Comparison of ENCODE assay signal across 8 cellular contexts in the genomic region with DNA sequence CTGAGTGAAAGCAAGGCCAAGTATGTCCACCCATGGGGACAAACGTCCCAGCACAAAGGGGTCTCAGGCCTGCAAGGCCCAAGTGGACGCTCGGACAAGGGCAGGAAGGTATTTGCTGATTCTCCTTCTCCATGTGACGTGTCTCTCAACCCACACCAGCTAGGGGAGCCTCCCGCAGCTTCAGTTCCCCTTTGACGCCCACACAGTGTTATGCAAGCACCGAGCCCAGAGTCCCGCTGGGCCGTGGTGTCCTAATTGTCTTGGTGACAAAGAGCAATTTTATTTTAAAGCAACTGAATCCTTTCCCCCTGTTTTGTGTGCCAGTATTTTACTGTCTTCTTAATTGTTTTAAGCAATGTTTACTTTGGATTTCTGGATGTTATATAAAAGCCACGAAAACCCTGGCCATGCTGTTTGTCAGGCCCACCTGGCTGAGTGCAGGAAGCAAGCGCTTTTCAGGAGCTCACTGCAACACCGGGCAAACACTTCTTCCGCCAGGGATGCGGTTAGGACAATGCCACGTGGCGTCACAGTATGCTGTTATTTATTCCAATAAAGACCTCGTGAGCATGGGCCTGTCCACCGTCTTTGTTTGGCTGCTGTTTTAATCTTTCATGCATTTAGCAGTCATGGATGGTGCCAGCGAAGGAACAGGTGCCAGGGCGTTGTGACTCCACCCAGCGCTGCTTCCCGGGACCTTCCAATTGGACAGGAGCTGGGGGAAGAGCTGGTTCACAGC.
DNase-seq lines count a peak whose midpoint lies in the region; ATAC-seq, FAIRE-seq and TF ChIP-seq lines count a peak whose summit lies in the region.

No MANE protein-coding gene starts in this region.

- no peak overlapping the region for H3K27ac ChIP-seq in RWPE1

- POLR2A ChIA-PET in RWPE1 (lab: Yijun Ruan, JAX; ENCODE audit: low non-redundant PET) = no interaction called here

- FAIRE-seq in GM18507 (lab: Jason Lieb, UNC) (peak; percentile 93), urothelium cell line (lab: Jason Lieb, UNC) (no peak)

- peak; percentile 65 for ATAC-seq in HG03521 (IDR thresholded peaks at IDR 0.05; ENCODE audit: unreplicated experiment)

- CTCF ChIA-PET in RWPE1 (lab: Yijun Ruan, JAX) = no interaction called here

- DNase-seq in GM18507 (ENCODE audit: extremely low spot score, insufficient read length, low read depth) (peak; percentile 63), UCSD-AML1 (lab: John Stamatoyannopoulos, UW; ENCODE audit: unreplicated experiment) (peak; percentile 48), medulla oblongata (ENCODE audit: extremely low spot score) (peak; percentile 85), urothelium cell line (ENCODE audit: low spot score) (no peak), glomerular visceral epithelial cell (ENCODE audit: extremely low spot score) (no peak), RWPE1 (ENCODE audit: low spot score) (no peak), NAMALWA (ENCODE audit: low spot score) (no peak)

- no peak for TF ChIP-seq CTCF in RWPE1 (conservative IDR thresholded peaks at IDR 0.05; ENCODE audit: low read depth)

Comparison
In these comparisons a context has a peak if more than half of its experiments do, and no peak if none do; other contexts are left out.
1. DNase-seq: peak in GM18507 (single experiment), UCSD-AML1 (single experiment) and medulla oblongata (single experiment); none in urothelium cell line (single experiment), glomerular visceral epithelial cell (single experiment), RWPE1 (single experiment) and NAMALWA (single experiment).